Comparison of ENCODE assay signal across 1 cellular context in genomic region chr9:32545884-32546283, GRCh38.
A peak's percentile ranks its signal among the peaks of the same experiment; 100 is the strongest.
TF ChIP-seq lines count a peak whose summit lies in the region.

No MANE protein-coding gene starts in this region.

TF ChIP-seq in HepG2, 621 proteins besides CTCF, POLR2A, EP300 and RAD21:
- TF ChIP-seq MAFF (IDR thresholded peaks at IDR 0.05; ENCODE audit: low read depth, low read length) (peak; percentile 78), MAFK (conservative IDR thresholded peaks at IDR 0.05 in 1 of 2, IDR thresholded peaks at IDR 0.05 in 1 of 2; ENCODE audit: low read length in 2 of 2) (peak; percentile 77 to 87), NRL (CRISPR knock-in tag; IDR thresholded peaks at IDR 0.05; ENCODE audit: borderline replicate concordance) (no peak)
